7 cellular contexts compared by ENCODE assay signal in the genomic region with DNA sequence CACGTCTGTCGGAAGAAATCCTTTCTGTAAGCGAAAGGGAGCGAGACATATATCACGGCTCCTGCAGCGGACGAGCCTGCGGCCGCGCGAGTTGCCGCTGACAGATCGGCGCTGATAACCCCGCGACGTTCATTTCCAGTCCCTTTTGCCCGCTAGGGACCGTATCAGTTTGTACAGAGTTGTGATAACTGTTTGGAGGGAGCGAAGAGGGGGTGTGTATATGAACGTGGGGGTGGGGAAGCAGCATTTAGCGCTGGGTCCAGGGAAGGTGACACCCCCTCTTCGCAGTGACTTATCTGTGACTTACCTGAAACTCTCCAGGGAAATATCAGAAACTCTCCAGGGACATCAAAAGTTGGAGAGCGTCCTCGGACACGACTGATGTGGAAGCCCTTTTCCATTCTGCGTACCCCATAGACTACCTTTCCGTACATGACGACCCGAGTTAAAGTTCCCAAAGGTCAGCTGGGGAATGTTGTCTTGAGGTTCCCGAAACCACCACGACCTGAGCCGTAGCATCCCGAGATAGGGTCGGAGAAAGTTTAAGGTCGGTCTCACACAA. TPM values are rescaled to one million over a fixed set of nuclear protein-coding genes. Genes with fewer than 3 reads are reported as not detected.
DNase-seq lines count a peak whose midpoint lies in the region; ATAC-seq and TF ChIP-seq lines count a peak whose summit lies in the region.

No MANE protein-coding gene starts in this region.

- no peak for TF ChIP-seq POLR2A in HCT116 (IDR thresholded peaks at IDR 0.05; ENCODE audit: borderline replicate concordance, extremely low read depth, insufficient read depth, insufficient read length)
- no peak for TF ChIP-seq POLR2A in esophagus muscularis mucosa (IDR thresholded peaks at IDR 0.05; ENCODE audit: low read depth)

- no peak for TF ChIP-seq EP300 in esophagus muscularis mucosa (IDR thresholded peaks at IDR 0.05)

- no peaks in the 10 kb centered on the region for H3K79me2 ChIP-seq in HCT116 (ENCODE audit: insufficient read depth, low read length)

- CTCF ChIA-PET in HCT116 (lab: Charles Lee): no interaction called here

- H3K4me1 ChIP-seq in HCT116 (ENCODE audit: control insufficient read depth in 1 of 2, insufficient read depth in 2 of 2, low read length in 2 of 2) (peaks cover 5 to 19% of the 10 kb centered on the region in 2 experiments; a peak in 2 of 4 replicates), SJSA1 (replicated peaks) (peaks cover 13% of the 10 kb centered on the region), esophagus muscularis mucosa (peaks cover 13 to 78% (median 69%) of the 10 kb centered on the region in 4 donors)

- peak overlapping the region; percentile 98 for H3K27ac Mint-ChIP-seq in progenitor cell of endocrine pancreas

- peak; percentile 48 for ATAC-seq in HCT116

- no peak; the same call in 1 of the 2 replicates for TF ChIP-seq RAD21 in HCT116 (IDR thresholded peaks at IDR 0.05; ENCODE audit: low read depth)

- H3K36me3 ChIP-seq in HCT116 (ENCODE audit: control insufficient read depth in 1 of 2, insufficient read depth in 2 of 2, low read length in 2 of 2): 0 out of 4 replicates have a peak, but pooled peaks cover 0 to 2% of the 10 kb centered on the region in 2 experiments
- H3K36me3 ChIP-seq in SJSA1: peaks cover 26% of the 10 kb centered on the region
- H3K36me3 ChIP-seq in esophagus muscularis mucosa: peaks cover 0 to 12% (median 0%) of the 10 kb centered on the region in 4 donors

- no peaks in the 10 kb centered on the region for H4K20me1 ChIP-seq in HCT116 (ENCODE audit: insufficient read depth)

- BruUV-seq in HCT116 (replicated peaks; lab: Mats Ljungman, UMichigan): no TSS peak

- H3K27me3 Mint-ChIP-seq in progenitor cell of endocrine pancreas: no peaks in the 10 kb centered on the region

- DNase-seq in HCT116 (ENCODE audit: low read depth, low spot score) (no peak), SJSA1 (ENCODE audit: low read depth in 1 of 2, low spot score in 2 of 2) (peak in 1 of 2 experiments; percentile 30), esophagus muscularis mucosa (ENCODE audit: extremely low spot score) (no peak), progenitor cell of endocrine pancreas (ENCODE audit: low spot score, unreplicated experiment) (no peak), NCI-H510A treated with DMSO at 0.1 percent for 48 hours (lab: John Stamatoyannopoulos, UW) (no peak), KG1 (lab: John Stamatoyannopoulos, UW) (no peak)
- DNase-seq in stimulated activated CD4-positive, alpha-beta T cell treated with anti-CD3 and anti-CD28 coated beads, Interleukin-4, amount 100 ng/mL, for 4 hours: no peak

- H2AFZ ChIP-seq in HCT116 (ENCODE audit: low read depth, low read length, poor library complexity, severe bottlenecking): peak overlapping the region; percentile 70

- H3K4me3 ChIP-seq in HCT116 (replicated peaks in 1 of 2; ENCODE audit: low read depth in 1 of 2, low read length in 2 of 2) (peak overlapping the region; percentile 72 to 84), SJSA1 (peak overlapping the region; percentile 86), esophagus muscularis mucosa (peak overlapping the region; percentile 68 to 85 (median 80))

- peak overlapping the region; percentile 93 for H3K4me3 Mint-ChIP-seq in progenitor cell of endocrine pancreas (ENCODE audit: low read depth)

- no peak overlapping the region for H3K9ac ChIP-seq in HCT116 (ENCODE audit: low read length)

- TF ChIP-seq CTCF in HCT116 (IDR thresholded peaks at IDR 0.05 in 2 of 3, conservative IDR thresholded peaks at IDR 0.05 in 1 of 3; ENCODE audit: borderline replicate concordance in 1 of 3, insufficient read depth in 1 of 3, low read depth in 2 of 3, low read length in 2 of 3) (peak in 2 of 3 experiments; percentile 18 to 27; a peak in 2 of 6 replicates), esophagus muscularis mucosa (IDR thresholded peaks at IDR 0.05) (no peak), progenitor cell of endocrine pancreas (IDR thresholded peaks at IDR 0.05; ENCODE audit: unreplicated experiment) (peak; percentile 8)

- H3K9me3 Mint-ChIP-seq in progenitor cell of endocrine pancreas (ENCODE audit: low read depth): no peaks in the 10 kb centered on the region

- H3K4me1 Mint-ChIP-seq in progenitor cell of endocrine pancreas (ENCODE audit: low read depth): peaks cover 28% of the 10 kb centered on the region

- intact Hi-C loops in HCT116 (cut with micrococcal nuclease) (loop anchor here (2.0 to 10.0 kb wide), 3 partner anchors 171 to 536 kb away; no protein-coding TSS in a partner anchor), esophagus muscularis mucosa (cut with DNase I) (loop anchor here (2.0 to 10.0 kb wide), 2 partner anchors 206 to 394 kb away; no protein-coding TSS in a partner anchor)

- peaks cover 8% of the 10 kb centered on the region; the same call in 1 of the 2 replicates for H3K27me3 ChIP-seq in HCT116 (ENCODE audit: insufficient read depth, low read length)
- peaks cover 34% of the 10 kb centered on the region for H3K27me3 ChIP-seq in SJSA1 (replicated peaks)
- H3K27me3 ChIP-seq in esophagus muscularis mucosa: peaks cover 0 to 99% (median 50%) of the 10 kb centered on the region in 4 donors

- H3K36me3 Mint-ChIP-seq in progenitor cell of endocrine pancreas (ENCODE audit: insufficient read depth): peaks cover 16% of the 10 kb centered on the region

- H3K9me2 ChIP-seq in HCT116 (ENCODE audit: insufficient read depth): no peaks in the 10 kb centered on the region

- H3K9me3 ChIP-seq in HCT116 (ENCODE audit: control insufficient read depth in 1 of 2, insufficient read depth in 1 of 2, low read depth in 1 of 2, low read length in 2 of 2): no peaks in the 10 kb centered on the region
- H3K9me3 ChIP-seq in SJSA1 (replicated peaks): no peaks in the 10 kb centered on the region; the same call in 1 of the 2 replicates
- H3K9me3 ChIP-seq in esophagus muscularis mucosa: no peaks in the 10 kb centered on the region

- H3K27ac ChIP-seq in HCT116 (ENCODE audit: low read depth, low read length) (no peak overlapping the region), SJSA1 (no peak overlapping the region), esophagus muscularis mucosa (replicated peaks in 1 of 4) (peak overlapping the region in 1 of 4 donors; percentile 88)

- POLR2A ChIA-PET in HCT116 (lab: Charles Lee): no interaction called here

- 10% methylated on average over 36 of the region's 36 CpGs for WGBS in esophagus muscularis mucosa

- H3K4me2 ChIP-seq in HCT116 (ENCODE audit: low read length): peak overlapping the region; percentile 100

- RAD21 ChIA-PET in HCT116 (lab: Charles Lee; ENCODE audit: low non-redundant PET in 1 of 2, low total read pairs in 2 of 2, uncharacterized antibody in 2 of 2, unreplicated experiment in 2 of 2): no interaction called here

TF ChIP-seq in HCT116, 20 proteins besides CTCF, POLR2A, EP300 and RAD21:
- TF ChIP-seq, protein P1, sequence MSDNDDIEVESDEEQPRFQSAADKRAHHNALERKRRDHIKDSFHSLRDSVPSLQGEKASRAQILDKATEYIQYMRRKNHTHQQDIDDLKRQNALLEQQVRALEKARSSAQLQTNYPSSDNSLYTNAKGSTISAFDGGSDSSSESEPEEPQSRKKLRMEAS (IDR thresholded peaks at IDR 0.05): 0 out of 2 replicates have a peak, but pooled peaks have one; percentile 8
- no peak for TF ChIP-seq EZH2phosphoT487 (IDR thresholded peaks at IDR 0.05; ENCODE audit: borderline replicate concordance)

RNA-seq across cellular contexts. Expression of a gene that starts 0.9 kb away (rescaled TPM):
- total RNA-seq in HCT116 (2021; ENCODE audit: unreplicated experiment): 3.3 TPM
- 1.1 and 1.3 TPM in 2 replicates for polyA plus RNA-seq in HCT116 (2012)
- 3.5 and 8.8 TPM in 2 replicates for total RNA-seq in SJSA1 (2014; rRNA removed; shearing (Covaris generic))
- total RNA-seq in esophagus muscularis mucosa: 10 to 100 TPM in 2 of 4 donors, 1 to 10 TPM in 2; 6.6 to 35.5 (median 12.5) TPM
- total RNA-seq in progenitor cell of endocrine pancreas: 112 and 114 TPM in 2 replicates

Comparison
In these comparisons a context has a peak if more than half of its experiments do, and no peak if none do; other contexts are left out.
1. CTCF ChIP-seq: peak in HCT116 (2 of 3) and progenitor cell of endocrine pancreas (single experiment); none in esophagus muscularis mucosa (0 of 3).
2. Peak in every context shown above with its lines, with median percentiles within 50 percentile points of each other: H3K4me3 ChIP-seq.